In genomic region chr13:21069561-21070004, GRCh38 we compare ENCODE assay signal across 9 cellular contexts. TPM values are rescaled to one million over a fixed set of nuclear protein-coding genes. Genes with fewer than 3 reads are reported as not detected.
A peak's percentile ranks its signal among the peaks of the same experiment; 100 is the strongest.
DNase-seq lines count a peak whose midpoint lies in the region; ATAC-seq, FAIRE-seq and TF ChIP-seq lines count a peak whose summit lies in the region.
"Had no signal": no experiment of that assay in that cellular context is flagged by ENCODE, and none has a peak within 500 bp of the region (broad histone marks: within the 10 kb centered on the region; RNA-seq: fewer than 3 reads in every experiment).

No MANE protein-coding gene starts in this region.

- no peak for TF ChIP-seq CTCF in bronchial epithelial cell (IDR thresholded peaks at IDR 0.05; ENCODE audit: insufficient read depth, low read length, severe bottlenecking)

- no peak for FAIRE-seq in bronchial epithelial cell (lab: Jason Lieb, UNC)

- 0% methylated on average over 4 of the region's 6 CpGs for WGBS in mesenchymal stem cell

- H2BK5ac ChIP-seq in mesenchymal stem cell (ENCODE audit: low read depth, low read length, poor library complexity, severe bottlenecking) = no peak overlapping the region

- H2AK5ac ChIP-seq in mesenchymal stem cell (ENCODE audit: low read length, severe bottlenecking) = no peak overlapping the region

- no peak overlapping the region for H4K8ac ChIP-seq in mesenchymal stem cell (ENCODE audit: low read length)

- DNase-seq in AG08396 (ENCODE audit: low spot score) = peak; percentile 77
- DNase-seq in M059J (ENCODE audit: low read depth) = peak; percentile 92
- DNase-seq in bronchial epithelial cell (ENCODE audit: low read depth) = peak; percentile 96
- DNase-seq in mesenchymal stem cell = peak; percentile 97
- no peak for DNase-seq in iPS-NIHi7 (ENCODE audit: extremely low spot score)
- DNase-seq in effector CD8-positive, alpha-beta T cell (lab: John Stamatoyannopoulos, UW) = no peak
- DNase-seq in T-helper 9 cell = no peak
- DNase-seq: SHP77 treated with DMSO at 0.1 percent for 48 hours had no signal

- H3K79me1 ChIP-seq in mesenchymal stem cell (replicated peaks; ENCODE audit: low read length, poor library complexity, severe bottlenecking) = no peaks in the 10 kb centered on the region

- H3K36me3 ChIP-seq in bronchial epithelial cell (ENCODE audit: control insufficient read depth, insufficient read depth, low read length) (no peaks in the 10 kb centered on the region), mesenchymal stem cell (ENCODE audit: control insufficient read depth in 1 of 2, insufficient read depth in 2 of 2, low read depth in 1 of 2, low read length in 2 of 2) (no peaks in the 10 kb centered on the region)

- no peak for ATAC-seq in HG03159 (IDR thresholded peaks at IDR 0.05; ENCODE audit: unreplicated experiment)

- peaks cover 4% of the 10 kb centered on the region for H3K4me1 ChIP-seq in mesenchymal stem cell (ENCODE audit: control insufficient read depth, insufficient read depth, low read depth, low read length)

- no peak overlapping the region for H2BK12ac ChIP-seq in mesenchymal stem cell (ENCODE audit: low read length in 2 of 2)

- H3K4me3 ChIP-seq in bronchial epithelial cell (ENCODE audit: low read depth, low read length) (no peak overlapping the region), mesenchymal stem cell (ENCODE audit: insufficient read depth in 1 of 2, low read depth in 1 of 2, low read length in 2 of 2) (no peak overlapping the region)

- H3K4ac ChIP-seq in mesenchymal stem cell (ENCODE audit: low read depth in 1 of 2, low read length in 2 of 2) = no peak overlapping the region

- no peak overlapping the region for H4K91ac ChIP-seq in mesenchymal stem cell (ENCODE audit: low read length)

- H2BK15ac ChIP-seq in mesenchymal stem cell (ENCODE audit: low read depth, poor library complexity, severe bottlenecking) = no peak overlapping the region

- H3K9me3 ChIP-seq in mesenchymal stem cell (ENCODE audit: control insufficient read depth, low read length) = no peaks in the 10 kb centered on the region

- H3K27ac ChIP-seq in mesenchymal stem cell (ENCODE audit: low read length, poor library complexity, severe bottlenecking) = peak overlapping the region; percentile 75

- H2AFZ ChIP-seq in mesenchymal stem cell (ENCODE audit: low read depth, low read length) = no peak overlapping the region

- no peak overlapping the region for H3K14ac ChIP-seq in mesenchymal stem cell (ENCODE audit: low read length in 2 of 2)

- H3K27me3 ChIP-seq in bronchial epithelial cell (ENCODE audit: control insufficient read depth, insufficient read depth, low read length) (no peaks in the 10 kb centered on the region), mesenchymal stem cell (ENCODE audit: control insufficient read depth in 1 of 2, insufficient read depth in 1 of 2, low read length in 2 of 2) (no peaks in the 10 kb centered on the region)

- H3K9ac ChIP-seq in mesenchymal stem cell (ENCODE audit: low read length) = peak overlapping the region; percentile 65

- H2BK120ac ChIP-seq in mesenchymal stem cell (ENCODE audit: low read depth, low read length) = no peak overlapping the region

- no peak overlapping the region for H3K23ac ChIP-seq in mesenchymal stem cell (ENCODE audit: low read length in 2 of 2)

- H3K4me2 ChIP-seq in mesenchymal stem cell (ENCODE audit: low read length, poor library complexity, severe bottlenecking) = no peak overlapping the region

- H3K18ac ChIP-seq in mesenchymal stem cell (ENCODE audit: low read depth in 1 of 2, low read length in 2 of 2) = no peak overlapping the region

RNA-seq across cellular contexts. Expression of gene LATS2, which starts 8.2 kb away (rescaled TPM):
- total RNA-seq in M059J (2014; rRNA removed; shearing (Covaris generic)) = 6.1 and 9.9 TPM in 2 replicates
- total RNA-seq in bronchial epithelial cell = 5.3 and 6.9 TPM in 2 replicates
- polyA plus RNA-seq in mesenchymal stem cell (2013, experiment 1 of 2) = 23.0 TPM
- polyA plus RNA-seq in mesenchymal stem cell (2013, experiment 2 of 2) = 23.1 TPM

Comparison
In these comparisons a context has a peak if more than half of its experiments do, and no peak if none do; other contexts are left out.
1. DNase-seq: peak in AG08396 (single experiment), M059J (single experiment), bronchial epithelial cell (single experiment) and mesenchymal stem cell (single experiment); none in iPS-NIHi7 (single experiment), effector CD8-positive, alpha-beta T cell (single experiment) and T-helper 9 cell (single experiment).